In genomic region chr4:104235966-104236365, GRCh38 we compare ENCODE assay signal across 25 cellular contexts.
"Had no signal": no experiment of that assay in that cellular context is flagged by ENCODE, and none has a peak within 500 bp of the region (broad histone marks: within the 10 kb centered on the region; RNA-seq: fewer than 3 reads in every experiment).

No MANE protein-coding gene starts in this region.

- H3K27me3 ChIP-seq: hepatocyte, left lung, ovary, stomach, testis, thyroid gland, transverse colon, upper lobe of right lung had no signal

- H3K79me2 ChIP-seq: hepatocyte had no signal

- H2AFZ ChIP-seq: hepatocyte had no signal

- H3K9me3 ChIP-seq: left lung, lower lobe of right lung, ovary, stomach, testis, thyroid gland, transverse colon, upper lobe of right lung had no signal

- H3K4me3 ChIP-seq: hepatocyte, left lung, lower lobe of right lung, ovary, skin epidermis, stomach, testis, thyroid gland, transverse colon, upper lobe of right lung had no signal

- H3K27ac ChIP-seq: hepatocyte, left lung, lower lobe of right lung, ovary, skin epidermis, stomach, testis, thyroid gland, transverse colon, upper lobe of right lung had no signal

- H3K4me2 ChIP-seq: hepatocyte had no signal

- DNase-seq: kidney glomerular epithelial cell; left cardiac atrium; left lung; lower lobe of right lung; mammary epithelial cell; mesenchymal stem cell; naive thymus-derived CD8-positive, alpha-beta T cell; ovary; right cardiac atrium; stimulated activated CD4-positive, alpha-beta T cell treated with anti-CD3 and anti-CD28 coated beads, Interleukin-12 subunit alpha, Interleukin-12 subunit beta, amount 100 ng/mL, for 4 hours; stimulated activated CD4-positive, alpha-beta T cell treated with anti-CD3 and anti-CD28 coated beads, Interleukin-15, amount 100 ng/mL, for 24 hours; stimulated activated CD4-positive, alpha-beta T cell treated with anti-CD3 and anti-CD28 coated beads, Interleukin-2, amount 100 ng/mL, for 24 hours; stimulated activated CD4-positive, alpha-beta T cell treated with anti-CD3 and anti-CD28 coated beads, Interleukin-4, amount 100 ng/mL, for 1 hour; stimulated activated naive B cell treated with anti-CD40 and anti-IgM and Interleukin-4, amounts not matched to agents 10 μg/mL and 1 μg/mL and 100 μg/mL, for 72 hours; stimulated activated naive CD8-positive, alpha-beta T cell treated with anti-CD3 and anti-CD28 coated beads, Interleukin-15, Interleukin-2, amounts not matched to agents 100 U/mL and 50 U/mL, for 24 hours; stomach; testis; thyroid gland; transverse colon; upper lobe of right lung had no signal

- H3K4me1 ChIP-seq: left lung, lower lobe of right lung, stomach, testis, thyroid gland, transverse colon, upper lobe of right lung had no signal

- FAIRE-seq: keratinocyte, urothelium cell line had no signal

- H3K36me3 ChIP-seq: left lung, lower lobe of right lung, ovary, stomach, thyroid gland, transverse colon, upper lobe of right lung had no signal

- ATAC-seq: left cardiac atrium; left lung; lower lobe of right lung; naive thymus-derived CD8-positive, alpha-beta T cell; right cardiac atrium; sciatic nerve; stimulated activated naive B cell treated with anti-CD40 and anti-IgM and Interleukin-4, amounts not matched to agents 10 μg/mL and 1 μg/mL and 100 μg/mL, for 72 hours; stimulated activated naive CD8-positive, alpha-beta T cell treated with anti-CD3 and anti-CD28 coated beads, Interleukin-15, Interleukin-2, amounts not matched to agents 100 U/mL and 50 U/mL, for 24 hours; upper lobe of right lung had no signal
